Comparison of ENCODE assay signal across 11 cellular contexts in genomic region chr11:84549221-84549620, GRCh38.
DNase-seq lines count a peak whose midpoint lies in the region; ATAC-seq and TF ChIP-seq lines count a peak whose summit lies in the region.
"Had no signal": no experiment of that assay in that cellular context is flagged by ENCODE, and none has a peak within 500 bp of the region (broad histone marks: within the 10 kb centered on the region; RNA-seq: fewer than 3 reads in every experiment).

No MANE protein-coding gene starts in this region.

- no peaks in the 10 kb centered on the region for H3K4me1 ChIP-seq in psoas muscle

- no peaks in the 10 kb centered on the region for H3K9me3 ChIP-seq in psoas muscle
- no peaks in the 10 kb centered on the region for H3K9me3 ChIP-seq in WERI-Rb-1 (ENCODE audit: severe bottlenecking)
- H3K9me3 ChIP-seq: neutrophil had no signal

- intact Hi-C loops in psoas muscle (cut with DNase I) = no loop called here

- peak; percentile 94 for ATAC-seq in GM18508 (IDR thresholded peaks at IDR 0.05; ENCODE audit: insufficient read depth, unreplicated experiment)
- ATAC-seq in GM21576 (IDR thresholded peaks at IDR 0.05; ENCODE audit: unreplicated experiment) = peak; percentile 98
- ATAC-seq in HG03196 (IDR thresholded peaks at IDR 0.05; ENCODE audit: unreplicated experiment) = peak; percentile 80
- no peak for ATAC-seq in psoas muscle

- WGBS in psoas muscle, 3 donors = 15 to 25% (median 19%) methylated on average over 3 of the region's 3 CpGs

- H3K27me3 ChIP-seq in psoas muscle (ENCODE audit: insufficient read depth in 3 of 3, low read length in 2 of 3) (no peaks in the 10 kb centered on the region), WERI-Rb-1 (ENCODE audit: insufficient read depth, low read depth, severe bottlenecking) (no peaks in the 10 kb centered on the region)
- H3K27me3 ChIP-seq: neutrophil had no signal

- DNase-seq in fibroblast of peridontal ligament (ENCODE audit: extremely low read depth) = peak; percentile 16
- no peak for DNase-seq in stimulated activated CD4-positive, alpha-beta T cell treated with anti-CD3 and anti-CD28 coated beads, Interleukin-4, amount 100 ng/mL, for 4 hours
- no peak for DNase-seq in activated naive CD4-positive, alpha-beta T cell (lab: John Stamatoyannopoulos, UW)
- no peak for DNase-seq in psoas muscle
- DNase-seq in WERI-Rb-1 = no peak
- DNase-seq: HCEC 1CT, SHP77 treated with DMSO at 0.1 percent for 48 hours had no signal

- H3K4me3 ChIP-seq in psoas muscle (no peak overlapping the region), WERI-Rb-1 (ENCODE audit: low read depth, low read length) (no peak overlapping the region)

- H3K36me3 ChIP-seq in psoas muscle (ENCODE audit: insufficient read depth in 1 of 2, low read depth in 1 of 2) = no peaks in the 10 kb centered on the region
- H3K36me3 ChIP-seq in WERI-Rb-1 = no peaks in the 10 kb centered on the region
- H3K36me3 ChIP-seq: neutrophil had no signal

- no peak for TF ChIP-seq CTCF in psoas muscle (IDR thresholded peaks at IDR 0.05)
- no peak for TF ChIP-seq CTCF in WERI-Rb-1 (IDR thresholded peaks at IDR 0.05; ENCODE audit: low read depth, low read length)

- H3K27ac ChIP-seq in psoas muscle = no peak overlapping the region
- H3K27ac ChIP-seq in WERI-Rb-1 = no peak overlapping the region
- H3K27ac ChIP-seq: neutrophil had no signal

Comparison
In these comparisons a context has a peak if more than half of its experiments do, and no peak if none do; other contexts are left out.
1. ATAC-seq: peak in GM18508 (single experiment), GM21576 (single experiment) and HG03196 (single experiment); none in psoas muscle (0 of 4).